ENCODE assay signal across 1 cellular context in the genomic region with DNA sequence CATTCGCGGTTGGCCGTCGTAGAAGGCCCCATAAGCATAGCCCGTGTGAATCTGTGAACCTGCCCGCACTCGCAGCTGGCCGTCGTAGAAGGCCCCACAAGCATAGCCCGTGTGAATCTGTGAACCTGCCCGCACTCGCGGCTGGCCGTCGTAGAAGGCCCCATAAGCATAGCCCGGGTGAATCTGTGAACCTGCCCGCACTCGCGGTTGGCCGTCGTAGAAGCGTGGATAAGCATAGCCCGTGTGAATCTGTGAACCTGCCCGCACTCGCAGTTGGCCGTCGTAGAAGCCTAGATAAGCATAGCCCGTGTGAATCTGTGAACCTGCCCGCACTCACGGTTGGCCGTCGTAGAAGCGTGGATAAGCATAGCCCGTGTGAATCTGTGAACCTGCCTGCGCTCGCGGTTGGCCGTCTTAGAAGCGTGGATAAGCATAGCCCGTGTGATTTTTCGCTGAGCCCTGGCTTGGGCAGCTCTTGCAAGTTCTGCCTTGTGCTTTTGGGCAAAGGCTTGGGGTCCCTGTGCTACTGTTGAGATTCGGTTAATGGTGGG. TPM values are rescaled to one million over a fixed set of nuclear protein-coding genes. Genes with fewer than 3 reads are reported as not detected.
"Had no signal": no experiment of that assay in that cellular context is flagged by ENCODE, and none has a peak within 500 bp of the region (broad histone marks: within the 10 kb centered on the region; RNA-seq: fewer than 3 reads in every experiment).

No MANE protein-coding gene starts in this region.

RNA-seq across cellular contexts. Expression of gene SPIRE2, which starts 6.6 kb away (rescaled TPM):
- total RNA-seq: ascending aorta had no signal
